ENCODE assay signal across 33 cellular contexts in genomic region chr3:128910006-128910405, GRCh38.
"Had no signal": no experiment of that assay in that cellular context is flagged by ENCODE, and none has a peak within 500 bp of the region (broad histone marks: within the 10 kb centered on the region; RNA-seq: fewer than 3 reads in every experiment).

No MANE protein-coding gene starts in this region.

- H3K4me1 ChIP-seq: breast epithelium, esophagus squamous epithelium, prostate gland, sigmoid colon, stomach, thyroid gland, upper lobe of left lung had no signal

- H3K9me3 ChIP-seq: breast epithelium, esophagus squamous epithelium, heart right ventricle, ovary, prostate gland, sigmoid colon, stomach, thyroid gland, upper lobe of left lung had no signal

- H3K4me3 ChIP-seq: breast epithelium, esophagus squamous epithelium, heart right ventricle, ovary, prostate gland, sigmoid colon, stomach, thyroid gland, upper lobe of left lung had no signal

- H3K27ac ChIP-seq: breast epithelium, epithelial cell of prostate, esophagus squamous epithelium, ovary, prostate gland, sigmoid colon, thyroid gland, upper lobe of left lung had no signal

- H3K36me3 ChIP-seq: ovary had no signal

- FAIRE-seq: endometrium, small intestine had no signal

- DNase-seq: activated CD4-positive, alpha-beta memory T cell treated with anti-CD3 and anti-CD28 coated beads for 36 hours; activated CD4-positive, alpha-beta T cell treated with anti-CD3 and anti-CD28 coated beads, Interleukin-2, amount 10 ng/mL, durations not matched to agents 24 days and 14 days; activated CD4-positive, CD25-positive, alpha-beta regulatory T cell treated with anti-CD3 and anti-CD28 coated beads, Interleukin-2, amount 50 U/mL, for 72 hours; activated CD8-positive, alpha-beta memory T cell treated with anti-CD3 and anti-CD28 coated beads, Interleukin-2, amount 50 U/mL, for 4 hours; activated gamma-delta T cell treated with Interleukin-2 at 50 U/mL for 16 hours; activated naive CD4-positive, alpha-beta T cell treated with anti-CD3 and anti-CD28 coated beads, Interleukin-2, amount 50 U/mL, for 16 hours; activated T-cell treated with anti-CD3 and anti-CD28 coated beads, Interleukin-2, amount 50 U/mL, for 1 hour; amniotic stem cell; central memory CD4-positive, alpha-beta T cell; dermis blood vessel endothelial cell; effector CD4-positive, alpha-beta T cell; esophagus squamous epithelium; foreskin melanocyte; heart right ventricle; kidney glomerular epithelial cell; left ventricle myocardium superior; mammary epithelial cell; naive B cell; nephron progenitor cell; ovary; retina; sigmoid colon; small intestine; stimulated activated CD4-positive, alpha-beta T cell treated with anti-CD3 and anti-CD28 coated beads, Interleukin-4, amount 100 ng/mL, for 24 hours; stomach; T-helper 9 cell; thyroid gland had no signal

- H3K27me3 ChIP-seq: breast epithelium, esophagus squamous epithelium, heart right ventricle, ovary, sigmoid colon, stomach, thyroid gland, upper lobe of left lung had no signal

- ATAC-seq: heart right ventricle; left ventricle myocardium superior; stimulated activated effector memory CD8-positive, alpha-beta T cell treated with anti-CD3 and anti-CD28 coated beads, Interleukin-12 subunit alpha, Interleukin-12 subunit beta, amount 100 ng/mL, for 72 hours had no signal
